In genomic region chr9:99023831-99024230, GRCh38 we compare ENCODE assay signal across 10 cellular contexts.
A peak's percentile ranks its signal among the peaks of the same experiment; 100 is the strongest.
DNase-seq lines count a peak whose midpoint lies in the region; ATAC-seq and TF ChIP-seq lines count a peak whose summit lies in the region.
"Had no signal": no experiment of that assay in that cellular context is flagged by ENCODE, and none has a peak within 500 bp of the region (broad histone marks: within the 10 kb centered on the region; RNA-seq: fewer than 3 reads in every experiment).

No MANE protein-coding gene starts in this region.

- H3K4me1 Mint-ChIP-seq in activated naive CD8-positive, alpha-beta T cell treated with anti-CD3 and anti-CD28 coated beads, Interleukin-2, amount 50 U/mL, for 24 hours = peaks cover 16% of the 10 kb centered on the region
- H3K4me1 Mint-ChIP-seq in naive thymus-derived CD8-positive, alpha-beta T cell = peaks cover 19 to 49% (median 25%) of the 10 kb centered on the region in 4 donors

- H3K27me3 ChIP-seq in body of pancreas (no peaks in the 10 kb centered on the region), psoas muscle (ENCODE audit: insufficient read depth in 3 of 3, low read length in 2 of 3) (no peaks in the 10 kb centered on the region)
- H3K27me3 ChIP-seq: breast epithelium had no signal

- H3K36me3 Mint-ChIP-seq in activated naive CD8-positive, alpha-beta T cell treated with anti-CD3 and anti-CD28 coated beads, Interleukin-2, amount 50 U/mL, for 24 hours (ENCODE audit: low read depth) = no peaks in the 10 kb centered on the region
- H3K36me3 Mint-ChIP-seq in naive thymus-derived CD8-positive, alpha-beta T cell = no peaks in the 10 kb centered on the region

- TF ChIP-seq POLR2A in body of pancreas (IDR thresholded peaks at IDR 0.05) = no peak

- no peak overlapping the region for H3K27ac Mint-ChIP-seq in activated naive CD8-positive, alpha-beta T cell treated with anti-CD3 and anti-CD28 coated beads, Interleukin-2, amount 50 U/mL, for 24 hours
- no peak overlapping the region for H3K27ac Mint-ChIP-seq in naive thymus-derived CD8-positive, alpha-beta T cell

- WGBS in body of pancreas, 2 donors = 85 to 92% methylated on average over 1 of the region's 1 CpG
- WGBS in psoas muscle, 3 donors = 19 to 33% (median 25%) methylated on average over 1 of the region's 1 CpG

- no peak overlapping the region for H3K4me3 Mint-ChIP-seq in activated naive CD8-positive, alpha-beta T cell treated with anti-CD3 and anti-CD28 coated beads, Interleukin-2, amount 50 U/mL, for 24 hours
- H3K4me3 Mint-ChIP-seq in naive thymus-derived CD8-positive, alpha-beta T cell = peak overlapping the region in 1 of 10 donors; percentile 44

- H3K9me3 Mint-ChIP-seq in activated naive CD8-positive, alpha-beta T cell treated with anti-CD3 and anti-CD28 coated beads, Interleukin-2, amount 50 U/mL, for 24 hours = no peaks in the 10 kb centered on the region
- no peaks in the 10 kb centered on the region for H3K9me3 Mint-ChIP-seq in naive thymus-derived CD8-positive, alpha-beta T cell

- intact Hi-C loops in body of pancreas (cut with DNase I) = no loop called here
- intact Hi-C loops in psoas muscle (cut with DNase I) = no loop called here

- H3K36me3 ChIP-seq in body of pancreas (replicated peaks in 1 of 2; ENCODE audit: insufficient read depth in 1 of 2, low read depth in 2 of 2) = no peaks in the 10 kb centered on the region
- peaks cover 0 to 4% of the 10 kb centered on the region in 2 donors for H3K36me3 ChIP-seq in psoas muscle (ENCODE audit: insufficient read depth in 1 of 2, low read depth in 1 of 2)
- H3K36me3 ChIP-seq: breast epithelium had no signal

- H3K4me1 ChIP-seq in body of pancreas (no peaks in the 10 kb centered on the region), psoas muscle (peaks cover 4% of the 10 kb centered on the region)
- H3K4me1 ChIP-seq: breast epithelium had no signal

- POLR2A ChIA-PET in naive thymus-derived CD8-positive, alpha-beta T cell (lab: Charles Lee) = interaction anchor here (1.3 kb wide), 1 partner anchor 10 kb away, joined by 4 read pairs; no protein-coding TSS in a partner anchor

- H3K4me3 ChIP-seq in body of pancreas (no peak overlapping the region), psoas muscle (no peak overlapping the region)
- H3K4me3 ChIP-seq: breast epithelium had no signal

- no peak for TF ChIP-seq CTCF in body of pancreas (IDR thresholded peaks at IDR 0.05)
- no peak for TF ChIP-seq CTCF in psoas muscle (IDR thresholded peaks at IDR 0.05)

- no peak overlapping the region for H3K27ac ChIP-seq in body of pancreas
- H3K27ac ChIP-seq in psoas muscle = no peak overlapping the region

- ATAC-seq in body of pancreas (no peak), psoas muscle (peak in 2 of 4 donors; percentile 11 to 59)
- ATAC-seq in activated naive CD8-positive, alpha-beta T cell treated with anti-CD3 and anti-CD28 coated beads, Interleukin-2, amount 50 U/mL, for 24 hours = no peak
- ATAC-seq in naive thymus-derived CD8-positive, alpha-beta T cell = no peak

- no peaks in the 10 kb centered on the region for H3K27me3 Mint-ChIP-seq in activated naive CD8-positive, alpha-beta T cell treated with anti-CD3 and anti-CD28 coated beads, Interleukin-2, amount 50 U/mL, for 24 hours
- H3K27me3 Mint-ChIP-seq in naive thymus-derived CD8-positive, alpha-beta T cell = peaks cover 0 to 4% (median 0%) of the 10 kb centered on the region in 5 donors

- DNase-seq in HCEC 1CT (peak; percentile 1), NCI-H2107 (lab: John Stamatoyannopoulos, UW) (peak; percentile 85), body of pancreas (peak in 3 of 4 donors; percentile 25 to 43 (median 28)), psoas muscle (peak; percentile 53 to 83), dermis blood vessel endothelial cell (no peak), SIG-M5 (lab: John Stamatoyannopoulos, UW) (no peak)
- DNase-seq in activated naive CD8-positive, alpha-beta T cell treated with anti-CD3 and anti-CD28 coated beads, Interleukin-2, amount 50 U/mL, for 24 hours = no peak
- no peak for DNase-seq in naive thymus-derived CD8-positive, alpha-beta T cell
- DNase-seq: activated CD4-positive, CD25-positive, alpha-beta regulatory T cell treated with anti-CD3 and anti-CD28 coated beads, Interleukin-2, amount 50 U/mL, for 72 hours had no signal

- no peaks in the 10 kb centered on the region for H3K9me3 ChIP-seq in body of pancreas
- no peaks in the 10 kb centered on the region for H3K9me3 ChIP-seq in psoas muscle
- H3K9me3 ChIP-seq: breast epithelium had no signal

Comparison
In these comparisons a context has a peak if more than half of its experiments do, and no peak if none do; other contexts are left out.
1. DNase-seq: peak in HCEC 1CT (single experiment), NCI-H2107 (single experiment), body of pancreas (3 of 4) and psoas muscle (2 of 2); none in dermis blood vessel endothelial cell (single experiment), activated naive CD8-positive, alpha-beta T cell treated with anti-CD3 and anti-CD28 coated beads, Interleukin-2, amount 50 U/mL, for 24 hours (single experiment), naive thymus-derived CD8-positive, alpha-beta T cell (0 of 10) and SIG-M5 (single experiment).